Comparison of ENCODE assay signal across 29 cellular contexts in genomic region chr12:117240356-117240755, GRCh38.
"Had no signal": no experiment of that assay in that cellular context is flagged by ENCODE, and none has a peak within 500 bp of the region (broad histone marks: within the 10 kb centered on the region; RNA-seq: fewer than 3 reads in every experiment).

No MANE protein-coding gene starts in this region.

- ATAC-seq: activated CD8-positive, alpha-beta memory T cell treated with anti-CD3 and anti-CD28 coated beads, Interleukin-2, amount 10 ng/mL, durations not matched to agents 7 days and 5 days; PC-3 had no signal

- H3K27me3 ChIP-seq: ascending aorta, breast epithelium, MG63, Peyer's patch had no signal

- H3K27ac ChIP-seq: ascending aorta, breast epithelium, Peyer's patch, WERI-Rb-1 had no signal

- H3K36me3 ChIP-seq: ascending aorta, breast epithelium, MG63, Peyer's patch, WERI-Rb-1 had no signal

- H3K9me3 ChIP-seq: ascending aorta, breast epithelium, MG63, Peyer's patch had no signal

- H3K4me1 ChIP-seq: ascending aorta, breast epithelium, Peyer's patch had no signal

- H3K4me3 ChIP-seq: ascending aorta, breast epithelium, MG63, Peyer's patch had no signal

- DNase-seq: activated CD4-positive, alpha-beta memory T cell treated with anti-CD3 and anti-CD28 coated beads, Interleukin-2, amount 10 ng/mL, durations not matched to agents 7 days and 5 days; activated CD4-positive, alpha-beta T cell treated with anti-CD3 and anti-CD28 coated beads for 1 hour; activated CD4-positive, alpha-beta T cell treated with anti-CD3 and anti-CD28 coated beads for 48 hours; activated CD4-positive, CD25-positive, alpha-beta regulatory T cell; activated CD8-positive, alpha-beta memory T cell treated with anti-CD3 and anti-CD28 coated beads for 24 hours; activated CD8-positive, alpha-beta memory T cell treated with anti-CD3 and anti-CD28 coated beads, Interleukin-2, amount 10 ng/mL, durations not matched to agents 7 days and 5 days; activated gamma-delta T cell; activated naive CD4-positive, alpha-beta T cell treated with Interleukin-2 at 50 U/mL for 16 hours; activated naive CD8-positive, alpha-beta T cell treated with anti-CD3 and anti-CD28 coated beads, Interleukin-2, amount 10 ng/mL, durations not matched to agents 7 days and 5 days; activated T-cell treated with anti-CD3 and anti-CD28 coated beads, Interleukin-2, amount 50 U/mL, for 24 hours; amygdala; cerebellar nuclear complex; Kasumi-1; KG1; MG63; NCI-H1092 treated with DMSO at 0.1 percent for 48 hours; NCI-H1417; NCI-H146; NCI-H1930; NCI-H2081 treated with DMSO at 0.1 percent for 48 hours; NCI-H446; NCI-H510A treated with DMSO at 0.1 percent for 48 hours; PC-3; Peyer's patch; RPMI8226; T1000; WERI-Rb-1 had no signal
